ENCODE assay signal across 3 cellular contexts in the genomic region with DNA sequence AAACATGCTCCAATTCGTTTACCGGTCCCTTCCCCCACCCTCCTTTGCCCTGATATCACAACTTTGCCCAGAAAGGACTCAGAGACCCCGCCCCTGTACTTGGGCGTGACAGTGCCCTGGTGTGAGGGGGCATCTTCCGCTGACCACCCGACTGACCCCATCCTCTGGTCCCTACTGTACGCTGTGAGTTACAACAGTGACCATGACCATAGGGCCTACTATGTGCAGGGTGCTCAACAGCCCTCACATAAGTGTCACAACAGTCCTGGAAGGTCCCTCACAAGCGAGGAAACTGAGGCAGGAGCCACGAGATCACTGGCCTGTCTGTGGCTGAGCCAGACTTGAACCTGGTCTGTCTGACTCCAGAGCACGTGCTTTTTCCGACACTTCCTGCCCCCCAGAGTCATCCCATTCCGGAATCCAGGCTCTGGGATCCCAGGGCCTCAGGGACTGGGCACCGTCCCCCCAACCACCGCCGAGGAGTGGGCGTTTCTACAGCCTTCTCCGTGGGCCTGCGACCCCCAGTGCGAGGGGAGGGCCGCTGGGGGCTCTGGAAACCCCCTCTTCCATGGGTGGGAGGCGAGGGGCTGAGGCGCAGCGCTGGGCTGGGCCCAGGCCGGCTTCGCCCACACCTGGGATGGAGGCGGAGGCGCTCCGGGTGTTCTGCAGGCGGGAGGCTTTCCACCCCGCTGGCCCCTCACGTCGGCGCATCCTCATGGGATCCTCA.
TF ChIP-seq lines count a peak whose summit lies in the region.

No MANE protein-coding gene starts in this region.

TF ChIP-seq in SK-N-SH, 30 proteins besides CTCF, POLR2A, EP300 and RAD21:
- TF ChIP-seq RFX5 (IDR thresholded peaks at IDR 0.05; ENCODE audit: low read length) (no peak), MEF2A (IDR thresholded peaks at IDR 0.05; ENCODE audit: borderline replicate concordance, low read depth) (no peak), GATA2 (CRISPR knock-in tag; IDR thresholded peaks at IDR 0.05) (no peak)

TF ChIP-seq in SK-N-SH treated with all-trans-retinoic acid at 6 μM for 48 hours, 23 proteins besides CTCF, POLR2A, EP300 and RAD21:
- TF ChIP-seq ZNF8 (CRISPR knock-in tag; IDR thresholded peaks at IDR 0.05), result no peak
TF ChIP-seq in SK-N-SH treated with all-trans-retinoic acid at 6 μM for 48 hours: peak in this region for 0.

TF ChIP-seq in H1, 55 proteins besides CTCF, POLR2A, EP300 and RAD21:
- TF ChIP-seq TEAD4 (IDR thresholded peaks at IDR 0.05; ENCODE audit: low read depth, low read length) (no peak), KDM1A (IDR thresholded peaks at IDR 0.05; ENCODE audit: borderline replicate concordance, low read length) (no peak), MAFK (IDR thresholded peaks at IDR 0.05; ENCODE audit: low read depth, low read length) (no peak), TBP (IDR thresholded peaks at IDR 0.05; ENCODE audit: low read depth, low read length) (no peak), SIRT6 (IDR thresholded peaks at IDR 0.05; ENCODE audit: low read length) (no peak), POLR2AphosphoS5 (IDR thresholded peaks at IDR 0.05; ENCODE audit: low read depth, low read length) (no peak), TCF12 (IDR thresholded peaks at IDR 0.05; ENCODE audit: low read depth, low read length) (no peak), BRCA1 (IDR thresholded peaks at IDR 0.05; ENCODE audit: low read depth, low read length) (no peak), SUZ12 (IDR thresholded peaks at IDR 0.05; ENCODE audit: low read length) (no peak), TAF1 (IDR thresholded peaks at IDR 0.05; ENCODE audit: low read depth, low read length) (no peak), SAP30 (IDR thresholded peaks at IDR 0.05; ENCODE audit: insufficient read depth, insufficient replicate concordance, low read length) (no peak), TAF7 (optimal IDR thresholded peaks at IDR 0.05; ENCODE audit: borderline replicate concordance, low read depth, low read length) (no peak), SRF (IDR thresholded peaks at IDR 0.05; ENCODE audit: low read depth, low read length) (no peak), CTBP2 (IDR thresholded peaks at IDR 0.05; ENCODE audit: borderline replicate concordance, insufficient read depth, insufficient read length, low read length) (no peak), HDAC6 (IDR thresholded peaks at IDR 0.05; ENCODE audit: low read depth, low read length) (no peak)
- TF ChIP-seq, protein P1, sequence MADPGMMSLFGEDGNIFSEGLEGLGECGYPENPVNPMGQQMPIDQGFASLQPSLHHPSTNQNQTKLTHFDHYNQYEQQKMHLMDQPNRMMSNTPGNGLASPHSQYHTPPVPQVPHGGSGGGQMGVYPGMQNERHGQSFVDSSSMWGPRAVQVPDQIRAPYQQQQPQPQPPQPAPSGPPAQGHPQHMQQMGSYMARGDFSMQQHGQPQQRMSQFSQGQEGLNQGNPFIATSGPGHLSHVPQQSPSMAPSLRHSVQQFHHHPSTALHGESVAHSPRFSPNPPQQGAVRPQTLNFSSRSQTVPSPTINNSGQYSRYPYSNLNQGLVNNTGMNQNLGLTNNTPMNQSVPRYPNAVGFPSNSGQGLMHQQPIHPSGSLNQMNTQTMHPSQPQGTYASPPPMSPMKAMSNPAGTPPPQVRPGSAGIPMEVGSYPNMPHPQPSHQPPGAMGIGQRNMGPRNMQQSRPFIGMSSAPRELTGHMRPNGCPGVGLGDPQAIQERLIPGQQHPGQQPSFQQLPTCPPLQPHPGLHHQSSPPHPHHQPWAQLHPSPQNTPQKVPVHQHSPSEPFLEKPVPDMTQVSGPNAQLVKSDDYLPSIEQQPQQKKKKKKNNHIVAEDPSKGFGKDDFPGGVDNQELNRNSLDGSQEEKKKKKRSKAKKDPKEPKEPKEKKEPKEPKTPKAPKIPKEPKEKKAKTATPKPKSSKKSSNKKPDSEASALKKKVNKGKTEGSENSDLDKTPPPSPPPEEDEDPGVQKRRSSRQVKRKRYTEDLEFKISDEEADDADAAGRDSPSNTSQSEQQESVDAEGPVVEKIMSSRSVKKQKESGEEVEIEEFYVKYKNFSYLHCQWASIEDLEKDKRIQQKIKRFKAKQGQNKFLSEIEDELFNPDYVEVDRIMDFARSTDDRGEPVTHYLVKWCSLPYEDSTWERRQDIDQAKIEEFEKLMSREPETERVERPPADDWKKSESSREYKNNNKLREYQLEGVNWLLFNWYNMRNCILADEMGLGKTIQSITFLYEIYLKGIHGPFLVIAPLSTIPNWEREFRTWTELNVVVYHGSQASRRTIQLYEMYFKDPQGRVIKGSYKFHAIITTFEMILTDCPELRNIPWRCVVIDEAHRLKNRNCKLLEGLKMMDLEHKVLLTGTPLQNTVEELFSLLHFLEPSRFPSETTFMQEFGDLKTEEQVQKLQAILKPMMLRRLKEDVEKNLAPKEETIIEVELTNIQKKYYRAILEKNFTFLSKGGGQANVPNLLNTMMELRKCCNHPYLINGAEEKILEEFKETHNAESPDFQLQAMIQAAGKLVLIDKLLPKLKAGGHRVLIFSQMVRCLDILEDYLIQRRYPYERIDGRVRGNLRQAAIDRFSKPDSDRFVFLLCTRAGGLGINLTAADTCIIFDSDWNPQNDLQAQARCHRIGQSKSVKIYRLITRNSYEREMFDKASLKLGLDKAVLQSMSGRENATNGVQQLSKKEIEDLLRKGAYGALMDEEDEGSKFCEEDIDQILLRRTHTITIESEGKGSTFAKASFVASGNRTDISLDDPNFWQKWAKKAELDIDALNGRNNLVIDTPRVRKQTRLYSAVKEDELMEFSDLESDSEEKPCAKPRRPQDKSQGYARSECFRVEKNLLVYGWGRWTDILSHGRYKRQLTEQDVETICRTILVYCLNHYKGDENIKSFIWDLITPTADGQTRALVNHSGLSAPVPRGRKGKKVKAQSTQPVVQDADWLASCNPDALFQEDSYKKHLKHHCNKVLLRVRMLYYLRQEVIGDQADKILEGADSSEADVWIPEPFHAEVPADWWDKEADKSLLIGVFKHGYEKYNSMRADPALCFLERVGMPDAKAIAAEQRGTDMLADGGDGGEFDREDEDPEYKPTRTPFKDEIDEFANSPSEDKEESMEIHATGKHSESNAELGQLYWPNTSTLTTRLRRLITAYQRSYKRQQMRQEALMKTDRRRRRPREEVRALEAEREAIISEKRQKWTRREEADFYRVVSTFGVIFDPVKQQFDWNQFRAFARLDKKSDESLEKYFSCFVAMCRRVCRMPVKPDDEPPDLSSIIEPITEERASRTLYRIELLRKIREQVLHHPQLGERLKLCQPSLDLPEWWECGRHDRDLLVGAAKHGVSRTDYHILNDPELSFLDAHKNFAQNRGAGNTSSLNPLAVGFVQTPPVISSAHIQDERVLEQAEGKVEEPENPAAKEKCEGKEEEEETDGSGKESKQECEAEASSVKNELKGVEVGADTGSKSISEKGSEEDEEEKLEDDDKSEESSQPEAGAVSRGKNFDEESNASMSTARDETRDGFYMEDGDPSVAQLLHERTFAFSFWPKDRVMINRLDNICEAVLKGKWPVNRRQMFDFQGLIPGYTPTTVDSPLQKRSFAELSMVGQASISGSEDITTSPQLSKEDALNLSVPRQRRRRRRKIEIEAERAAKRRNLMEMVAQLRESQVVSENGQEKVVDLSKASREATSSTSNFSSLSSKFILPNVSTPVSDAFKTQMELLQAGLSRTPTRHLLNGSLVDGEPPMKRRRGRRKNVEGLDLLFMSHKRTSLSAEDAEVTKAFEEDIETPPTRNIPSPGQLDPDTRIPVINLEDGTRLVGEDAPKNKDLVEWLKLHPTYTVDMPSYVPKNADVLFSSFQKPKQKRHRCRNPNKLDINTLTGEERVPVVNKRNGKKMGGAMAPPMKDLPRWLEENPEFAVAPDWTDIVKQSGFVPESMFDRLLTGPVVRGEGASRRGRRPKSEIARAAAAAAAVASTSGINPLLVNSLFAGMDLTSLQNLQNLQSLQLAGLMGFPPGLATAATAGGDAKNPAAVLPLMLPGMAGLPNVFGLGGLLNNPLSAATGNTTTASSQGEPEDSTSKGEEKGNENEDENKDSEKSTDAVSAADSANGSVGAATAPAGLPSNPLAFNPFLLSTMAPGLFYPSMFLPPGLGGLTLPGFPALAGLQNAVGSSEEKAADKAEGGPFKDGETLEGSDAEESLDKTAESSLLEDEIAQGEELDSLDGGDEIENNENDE (IDR thresholded peaks at IDR 0.05; ENCODE audit: insufficient replicate concordance, low read length), result no peak
- TF ChIP-seq, protein P2, sequence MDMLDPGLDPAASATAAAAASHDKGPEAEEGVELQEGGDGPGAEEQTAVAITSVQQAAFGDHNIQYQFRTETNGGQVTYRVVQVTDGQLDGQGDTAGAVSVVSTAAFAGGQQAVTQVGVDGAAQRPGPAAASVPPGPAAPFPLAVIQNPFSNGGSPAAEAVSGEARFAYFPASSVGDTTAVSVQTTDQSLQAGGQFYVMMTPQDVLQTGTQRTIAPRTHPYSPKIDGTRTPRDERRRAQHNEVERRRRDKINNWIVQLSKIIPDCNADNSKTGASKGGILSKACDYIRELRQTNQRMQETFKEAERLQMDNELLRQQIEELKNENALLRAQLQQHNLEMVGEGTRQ (IDR thresholded peaks at IDR 0.05; ENCODE audit: low read length), result no peak
